In genomic region chr3:151227438-151228290, GRCh38 we compare ENCODE assay signal across 8 cellular contexts. TPM values are rescaled to one million over a fixed set of nuclear protein-coding genes. Genes with fewer than 3 reads are reported as not detected.
DNase-seq lines count a peak whose midpoint lies in the region; ATAC-seq and TF ChIP-seq lines count a peak whose summit lies in the region.

No MANE protein-coding gene starts in this region.

- H3K9me3 Mint-ChIP-seq in activated naive CD4-positive, alpha-beta T cell treated with anti-CD3 and anti-CD28 coated beads, Interleukin-2, amount 10 ng/mL, durations not matched to agents 7 days and 5 days = peaks cover 2% of the 10 kb centered on the region

- H3K27ac Mint-ChIP-seq in activated naive CD4-positive, alpha-beta T cell treated with anti-CD3 and anti-CD28 coated beads, Interleukin-2, amount 10 ng/mL, durations not matched to agents 7 days and 5 days = peak overlapping the region; percentile 79

- peaks cover 4% of the 10 kb centered on the region for H3K36me3 Mint-ChIP-seq in activated naive CD4-positive, alpha-beta T cell treated with anti-CD3 and anti-CD28 coated beads, Interleukin-2, amount 10 ng/mL, durations not matched to agents 7 days and 5 days

- H3K4me3 ChIP-seq in HUES48 (ENCODE audit: low read depth, low read length) (no peak overlapping the region), SK-N-MC (no peak overlapping the region), parathyroid adenoma (ENCODE audit: low read depth, low read length) (no peak overlapping the region), tibial nerve (no peak overlapping the region)

- peak overlapping the region; percentile 63 for H3K27ac ChIP-seq in HUES48 (ENCODE audit: low read depth, low read length)
- no peak overlapping the region for H3K27ac ChIP-seq in SK-N-MC
- H3K27ac ChIP-seq in parathyroid adenoma = no peak overlapping the region
- H3K27ac ChIP-seq in tibial nerve = peak overlapping the region in 2 of 4 donors; percentile 12 to 51

- H3K79me2 ChIP-seq in parathyroid adenoma = no peaks in the 10 kb centered on the region

- TF ChIP-seq POLR2A in tibial nerve (IDR thresholded peaks at IDR 0.05) = no peak

- H3K4me3 Mint-ChIP-seq in activated naive CD4-positive, alpha-beta T cell treated with anti-CD3 and anti-CD28 coated beads, Interleukin-2, amount 10 ng/mL, durations not matched to agents 7 days and 5 days = no peak overlapping the region

- DNase-seq in Daoy (ENCODE audit: low read depth) = peak; percentile 88
- peak; percentile 77 for DNase-seq in SK-N-MC (ENCODE audit: low read depth, low spot score)
- DNase-seq in activated naive CD4-positive, alpha-beta T cell treated with anti-CD3 and anti-CD28 coated beads, Interleukin-2, amount 10 ng/mL, durations not matched to agents 7 days and 5 days = peak; percentile 88
- peak; percentile 67 for DNase-seq in glomerular endothelial cell (ENCODE audit: extremely low read depth, low read depth, low spot score)
- peak; percentile 64 to 87 for DNase-seq in tibial nerve (ENCODE audit: low spot score in 2 of 2)

- no peaks in the 10 kb centered on the region for H3K36me3 ChIP-seq in HUES48 (ENCODE audit: control insufficient read depth, insufficient read depth, low read length)
- H3K36me3 ChIP-seq in SK-N-MC (ENCODE audit: insufficient read depth, low read length) = no peaks in the 10 kb centered on the region
- no peaks in the 10 kb centered on the region for H3K36me3 ChIP-seq in parathyroid adenoma (ENCODE audit: control insufficient read depth, insufficient read depth, low read length)
- no peaks in the 10 kb centered on the region for H3K36me3 ChIP-seq in tibial nerve

- no peak overlapping the region; the same call in 1 of the 2 replicates for H3K9ac ChIP-seq in HUES48 (ENCODE audit: low read depth, low read length)
- H3K9ac ChIP-seq in SK-N-MC (ENCODE audit: insufficient read length) = no peak overlapping the region
- no peak overlapping the region for H3K9ac ChIP-seq in parathyroid adenoma

- H3K27me3 ChIP-seq in HUES48 (ENCODE audit: control insufficient read depth, insufficient read depth, low read length) (no peaks in the 10 kb centered on the region), parathyroid adenoma (ENCODE audit: control insufficient read depth, insufficient read depth, low read length) (no peaks in the 10 kb centered on the region), tibial nerve (no peaks in the 10 kb centered on the region)

- peak; percentile 90 for ATAC-seq in GM21528 (IDR thresholded peaks at IDR 0.05; ENCODE audit: low FRiP score, unreplicated experiment)

- H3K9me3 ChIP-seq in HUES48 (ENCODE audit: control insufficient read depth, insufficient read depth, low read length) = no peaks in the 10 kb centered on the region
- H3K9me3 ChIP-seq in SK-N-MC (ENCODE audit: low read depth, low read length) = no peaks in the 10 kb centered on the region
- H3K9me3 ChIP-seq in parathyroid adenoma (ENCODE audit: control insufficient read depth, low read length) = no peaks in the 10 kb centered on the region
- H3K9me3 ChIP-seq in tibial nerve = no peaks in the 10 kb centered on the region

- no peaks in the 10 kb centered on the region for H3K27me3 Mint-ChIP-seq in activated naive CD4-positive, alpha-beta T cell treated with anti-CD3 and anti-CD28 coated beads, Interleukin-2, amount 10 ng/mL, durations not matched to agents 7 days and 5 days

- no peak overlapping the region for H3K4me2 ChIP-seq in parathyroid adenoma (ENCODE audit: low read length)

- H3K4me1 ChIP-seq in HUES48 (ENCODE audit: control insufficient read depth, insufficient read depth, low read length) (peaks cover 25% of the 10 kb centered on the region), parathyroid adenoma (no peaks in the 10 kb centered on the region), tibial nerve (peaks cover 0 to 26% (median 10%) of the 10 kb centered on the region in 4 donors)

- 35 to 37% methylated on average over 9 of the region's 9 CpGs for WGBS in tibial nerve, 2 donors

- TF ChIP-seq CTCF in parathyroid adenoma (IDR thresholded peaks at IDR 0.05) (peak; percentile 90), tibial nerve (IDR thresholded peaks at IDR 0.05) (peak; percentile 86 to 92 (median 92))

- no peak overlapping the region for H2AFZ ChIP-seq in parathyroid adenoma

- no peak for TF ChIP-seq EP300 in tibial nerve (IDR thresholded peaks at IDR 0.05)

- peaks cover 73% of the 10 kb centered on the region for H3K4me1 Mint-ChIP-seq in activated naive CD4-positive, alpha-beta T cell treated with anti-CD3 and anti-CD28 coated beads, Interleukin-2, amount 10 ng/mL, durations not matched to agents 7 days and 5 days

- CTCF ChIA-PET in activated naive CD4-positive, alpha-beta T cell treated with anti-CD3 and anti-CD28 coated beads, Interleukin-2, amount 10 ng/mL, durations not matched to agents 7 days and 5 days (lab: Charles Lee) = interaction anchor here (0.6 to 9.8 kb wide), 37 partner anchors 10 to 693 kb away, joined by 3 to 201 read pairs (median 6); partner anchors contain the start of genes GPR171, GPR87, P2RY13 and P2RY14

RNA-seq across cellular contexts. Expression of gene GPR171, which starts 24.6 kb away (rescaled TPM):
- not detected in 2 replicates for total RNA-seq in Daoy (2014; rRNA removed; shearing (Covaris generic))
- not detected in 2 replicates for total RNA-seq in glomerular endothelial cell
- 1 to 10 TPM in 2 of 4 donors, under 1 TPM in 1, not detected in 1; 0.84 to 2.7 (median 1.3) TPM for total RNA-seq in tibial nerve

RNA-seq across cellular contexts. Expression of gene P2RY14, which starts 50.7 kb away (rescaled TPM):
- not detected in 2 replicates for total RNA-seq in Daoy (2014; rRNA removed; shearing (Covaris generic))
- total RNA-seq in glomerular endothelial cell = not detected in 2 replicates
- 1 to 10 TPM; 4.2 to 9.4 (median 6.3) TPM for total RNA-seq in tibial nerve
